ENCODE assay signal across 13 cellular contexts in genomic region chr1:63324779-63325119, GRCh38. TPM values are rescaled to one million over a fixed set of nuclear protein-coding genes. Genes with fewer than 3 reads are reported as not detected.
A peak's percentile ranks its signal among the peaks of the same experiment; 100 is the strongest.
DNase-seq lines count a peak whose midpoint lies in the region; ATAC-seq and TF ChIP-seq lines count a peak whose summit lies in the region.
"Had no signal": no experiment of that assay in that cellular context is flagged by ENCODE, and none has a peak within 500 bp of the region (broad histone marks: within the 10 kb centered on the region; RNA-seq: fewer than 3 reads in every experiment).

No MANE protein-coding gene starts in this region.

- H3K9me3 Mint-ChIP-seq in activated CD8-positive, alpha-beta memory T cell treated with anti-CD3 and anti-CD28 coated beads, Interleukin-2, amount 10 ng/mL, durations not matched to agents 7 days and 5 days (ENCODE audit: low read depth): no peaks in the 10 kb centered on the region
- H3K9me3 Mint-ChIP-seq in glutamatergic neuron (ENCODE audit: unreplicated experiment): peaks cover 17% of the 10 kb centered on the region
- peaks cover 5% of the 10 kb centered on the region for H3K9me3 Mint-ChIP-seq in stimulated activated effector memory CD8-positive, alpha-beta T cell treated with anti-CD3 and anti-CD28 coated beads, Interleukin-12 subunit alpha, Interleukin-12 subunit beta, amount 100 ng/mL, for 72 hours

- DNase-seq in activated CD8-positive, alpha-beta memory T cell treated with anti-CD3 and anti-CD28 coated beads, Interleukin-2, amount 10 ng/mL, durations not matched to agents 7 days and 5 days: no peak
- no peak for DNase-seq in activated CD8-positive, alpha-beta memory T cell treated with anti-CD3 and anti-CD28 coated beads for 24 hours
- DNase-seq in glutamatergic neuron (no peak), SJCRH30 (no peak)
- DNase-seq in stimulated activated effector memory CD8-positive, alpha-beta T cell treated with anti-CD3 and anti-CD28 coated beads, Interleukin-12 subunit alpha, Interleukin-12 subunit beta, amount 100 ng/mL, for 72 hours (ENCODE audit: low spot score in 2 of 2): no peak
- DNase-seq: ACHN; activated naive CD4-positive, alpha-beta T cell; WERI-Rb-1 had no signal

- peak overlapping the region; percentile 86 for H3K27ac ChIP-seq in VCaP
- H3K27ac ChIP-seq in SJCRH30: no peak overlapping the region
- H3K27ac ChIP-seq: SJSA1, upper lobe of left lung, WERI-Rb-1 had no signal

- H3K27me3 Mint-ChIP-seq in activated CD8-positive, alpha-beta memory T cell treated with anti-CD3 and anti-CD28 coated beads, Interleukin-2, amount 10 ng/mL, durations not matched to agents 7 days and 5 days: peaks cover 82% of the 10 kb centered on the region
- peaks cover 45% of the 10 kb centered on the region for H3K27me3 Mint-ChIP-seq in glutamatergic neuron (ENCODE audit: unreplicated experiment)

- H3K27me3 ChIP-seq in SJCRH30: no peaks in the 10 kb centered on the region; the same call in 1 of the 2 replicates

- TF ChIP-seq CTCF in VCaP (conservative IDR thresholded peaks at IDR 0.05): no peak
- TF ChIP-seq CTCF in glutamatergic neuron (IDR thresholded peaks at IDR 0.05; ENCODE audit: partially characterized antibody, unreplicated experiment): no peak

- H3K4me3 ChIP-seq in SJCRH30: no peak overlapping the region
- H3K4me3 ChIP-seq: SJSA1 had no signal

- ATAC-seq in activated CD8-positive, alpha-beta memory T cell treated with anti-CD3 and anti-CD28 coated beads, Interleukin-2, amount 10 ng/mL, durations not matched to agents 7 days and 5 days: no peak
- no peak for ATAC-seq in stimulated activated effector memory CD8-positive, alpha-beta T cell treated with anti-CD3 and anti-CD28 coated beads, Interleukin-12 subunit alpha, Interleukin-12 subunit beta, amount 100 ng/mL, for 72 hours
- no peak for ATAC-seq in HG02571 (IDR thresholded peaks at IDR 0.05; ENCODE audit: unreplicated experiment)
- ATAC-seq in GM21619 (IDR thresholded peaks at IDR 0.05; ENCODE audit: unreplicated experiment): no peak

- peaks cover 34% of the 10 kb centered on the region for H3K4me1 Mint-ChIP-seq in activated CD8-positive, alpha-beta memory T cell treated with anti-CD3 and anti-CD28 coated beads, Interleukin-2, amount 10 ng/mL, durations not matched to agents 7 days and 5 days
- H3K4me1 Mint-ChIP-seq in glutamatergic neuron (ENCODE audit: low read depth, unreplicated experiment): peaks cover 11% of the 10 kb centered on the region
- H3K4me1 Mint-ChIP-seq in stimulated activated effector memory CD8-positive, alpha-beta T cell treated with anti-CD3 and anti-CD28 coated beads, Interleukin-12 subunit alpha, Interleukin-12 subunit beta, amount 100 ng/mL, for 72 hours: peaks cover 38% of the 10 kb centered on the region

- H3K4me3 Mint-ChIP-seq in activated CD8-positive, alpha-beta memory T cell treated with anti-CD3 and anti-CD28 coated beads, Interleukin-2, amount 10 ng/mL, durations not matched to agents 7 days and 5 days: peak overlapping the region; percentile 13
- peak overlapping the region; percentile 79 for H3K4me3 Mint-ChIP-seq in glutamatergic neuron (ENCODE audit: unreplicated experiment)
- peak overlapping the region; percentile 63 for H3K4me3 Mint-ChIP-seq in stimulated activated effector memory CD8-positive, alpha-beta T cell treated with anti-CD3 and anti-CD28 coated beads, Interleukin-12 subunit alpha, Interleukin-12 subunit beta, amount 100 ng/mL, for 72 hours

- peak overlapping the region; percentile 81 for H3K27ac Mint-ChIP-seq in activated CD8-positive, alpha-beta memory T cell treated with anti-CD3 and anti-CD28 coated beads, Interleukin-2, amount 10 ng/mL, durations not matched to agents 7 days and 5 days
- H3K27ac Mint-ChIP-seq in glutamatergic neuron (ENCODE audit: unreplicated experiment): peak overlapping the region; percentile 59
- no peak overlapping the region for H3K27ac Mint-ChIP-seq in stimulated activated effector memory CD8-positive, alpha-beta T cell treated with anti-CD3 and anti-CD28 coated beads, Interleukin-12 subunit alpha, Interleukin-12 subunit beta, amount 100 ng/mL, for 72 hours

- H3K36me3 Mint-ChIP-seq in activated CD8-positive, alpha-beta memory T cell treated with anti-CD3 and anti-CD28 coated beads, Interleukin-2, amount 10 ng/mL, durations not matched to agents 7 days and 5 days: peaks cover 1% of the 10 kb centered on the region
- peaks cover 4% of the 10 kb centered on the region for H3K36me3 Mint-ChIP-seq in glutamatergic neuron (ENCODE audit: unreplicated experiment)
- peaks cover 32% of the 10 kb centered on the region for H3K36me3 Mint-ChIP-seq in stimulated activated effector memory CD8-positive, alpha-beta T cell treated with anti-CD3 and anti-CD28 coated beads, Interleukin-12 subunit alpha, Interleukin-12 subunit beta, amount 100 ng/mL, for 72 hours

- H3K36me3 ChIP-seq in SJCRH30: no peaks in the 10 kb centered on the region
- H3K36me3 ChIP-seq: SJSA1, upper lobe of left lung, WERI-Rb-1 had no signal

- H3K9me3 ChIP-seq in SJCRH30 (replicated peaks): no peaks in the 10 kb centered on the region; the same call in 1 of the 2 replicates
- H3K9me3 ChIP-seq: upper lobe of left lung had no signal

- CTCF ChIA-PET in activated CD8-positive, alpha-beta memory T cell treated with anti-CD3 and anti-CD28 coated beads, Interleukin-2, amount 10 ng/mL, durations not matched to agents 7 days and 5 days (lab: Charles Lee): interaction anchor here (1.8 to 2.5 kb wide), 2 partner anchors 9 to 213 kb away, joined by 5 to 8 read pairs; no protein-coding TSS in a partner anchor

- no peaks in the 10 kb centered on the region for H3K4me1 ChIP-seq in SJCRH30

RNA-seq across cellular contexts. Expression of gene FOXD3, which starts 2.4 kb away (rescaled TPM):
- not detected for total RNA-seq in activated CD8-positive, alpha-beta memory T cell treated with anti-CD3 and anti-CD28 coated beads, Interleukin-2, amount 10 ng/mL, durations not matched to agents 7 days and 5 days
- 0.39 TPM for total RNA-seq in glutamatergic neuron (ENCODE audit: unreplicated experiment)
- 0.18 and 0.55 TPM in 2 replicates for total RNA-seq in SJCRH30 (2014; rRNA removed; shearing (Covaris generic))

RNA-seq across cellular contexts. Expression of gene ALG6, which starts 42.7 kb away (rescaled TPM):
- 10 to 100 TPM; 23.0 to 24.0 TPM for total RNA-seq in activated CD8-positive, alpha-beta memory T cell treated with anti-CD3 and anti-CD28 coated beads, Interleukin-2, amount 10 ng/mL, durations not matched to agents 7 days and 5 days
- 8.4 TPM for total RNA-seq in glutamatergic neuron (ENCODE audit: unreplicated experiment)
- 27.1 and 37.1 TPM in 2 replicates for total RNA-seq in SJCRH30 (2014; rRNA removed; shearing (Covaris generic))

Comparison
In these comparisons a context has a peak if more than half of its experiments do, and no peak if none do; other contexts are left out.
1. H3K4me3 Mint-ChIP-seq: peak in every context shown above with its lines; median percentile 79 in glutamatergic neuron; 63 in stimulated activated effector memory CD8-positive, alpha-beta T cell treated with anti-CD3 and anti-CD28 coated beads, Interleukin-12 subunit alpha, Interleukin-12 subunit beta, amount 100 ng/mL, for 72 hours; 13 in activated CD8-positive, alpha-beta memory T cell treated with anti-CD3 and anti-CD28 coated beads, Interleukin-2, amount 10 ng/mL, durations not matched to agents 7 days and 5 days.